Comparison of ENCODE assay signal across 8 cellular contexts in genomic region chr1:198937231-198938031, GRCh38.
DNase-seq lines count a peak whose midpoint lies in the region; ATAC-seq, FAIRE-seq and TF ChIP-seq lines count a peak whose summit lies in the region.

No MANE protein-coding gene starts in this region.

- DNase-seq in GM12892 (ENCODE audit: insufficient read length) (peak; percentile 19), NAMALWA (ENCODE audit: low spot score) (peak; percentile 97), SW 1271 (lab: John Stamatoyannopoulos, UW) (peak; percentile 72 to 95), cerebellum (ENCODE audit: low spot score) (peak; percentile 87), kidney epithelial cell (ENCODE audit: low read depth) (peak; percentile 93)
- peak; percentile 11 for DNase-seq in stimulated activated CD4-positive, alpha-beta T cell treated with anti-CD3 and anti-CD28 coated beads, Interleukin-4, amount 100 ng/mL, for 1 hour

- peak overlapping the region; percentile 94 for H3K4me3 ChIP-seq in kidney epithelial cell (ENCODE audit: low read depth, low read length)

- ATAC-seq in HG02642 (IDR thresholded peaks at IDR 0.05; ENCODE audit: poor library complexity, unreplicated experiment), result peak; percentile 91

- peak overlapping the region; percentile 68 for H3K27ac ChIP-seq in 22Rv1

- TF ChIP-seq CTCF in 22Rv1 (IDR thresholded peaks at IDR 0.05) (no peak), kidney epithelial cell (IDR thresholded peaks at IDR 0.05; ENCODE audit: insufficient read depth, low read length, poor library complexity, severe bottlenecking) (no peak)

- no peaks in the 10 kb centered on the region for H3K36me3 ChIP-seq in kidney epithelial cell (ENCODE audit: control insufficient read depth, insufficient read depth, low read length)

- TF ChIP-seq POLR2A in GM12892 (IDR thresholded peaks at IDR 0.05; ENCODE audit: low read depth, low read length), result peak; percentile 77

- FAIRE-seq in GM12892 (lab: Jason Lieb, UNC), result peak; percentile 94

- H3K27me3 ChIP-seq in kidney epithelial cell (ENCODE audit: control insufficient read depth, insufficient read depth, low read length), result no peaks in the 10 kb centered on the region

Comparison
In these comparisons a context has a peak if more than half of its experiments do, and no peak if none do; other contexts are left out.
1. Peak in every context shown above with its lines: DNase-seq, ATAC-seq, H3K4me3 ChIP-seq and H3K27ac ChIP-seq.
2. DNase-seq: peak in every context shown above with its lines; median percentile 97 in NAMALWA; 93 in kidney epithelial cell; 87 in cerebellum; 84 in SW 1271; 19 in GM12892; 11 in stimulated activated CD4-positive, alpha-beta T cell treated with anti-CD3 and anti-CD28 coated beads, Interleukin-4, amount 100 ng/mL, for 1 hour.